ENCODE assay signal across 32 cellular contexts in genomic region chr13:27139565-27139964, GRCh38.
"Had no signal": no experiment of that assay in that cellular context is flagged by ENCODE, and none has a peak within 500 bp of the region (broad histone marks: within the 10 kb centered on the region; RNA-seq: fewer than 3 reads in every experiment).

No MANE protein-coding gene starts in this region.

- H3K27ac ChIP-seq: ascending aorta, WERI-Rb-1 had no signal

- H3K27me3 ChIP-seq: ascending aorta had no signal

- H3K4me3 Mint-ChIP-seq: activated CD8-positive, alpha-beta T cell treated with anti-CD3 and anti-CD28 coated beads for 36 hours; activated naive CD4-positive, alpha-beta T cell treated with anti-CD3 and anti-CD28 coated beads, Interleukin-2, amount 50 U/mL, for 24 hours; activated naive CD8-positive, alpha-beta T cell treated with anti-CD3 and anti-CD28 coated beads, Interleukin-2, amount 10 ng/mL, durations not matched to agents 7 days and 5 days had no signal

- ATAC-seq: activated CD8-positive, alpha-beta T cell treated with anti-CD3 and anti-CD28 coated beads for 36 hours; activated T-cell treated with anti-CD3 and anti-CD28 coated beads, Interleukin-2, amount 50 U/mL, for 72 hours; Panc1; Right ventricle myocardium inferior had no signal

- H3K4me3 ChIP-seq: ascending aorta had no signal

- H3K27me3 Mint-ChIP-seq: activated CD8-positive, alpha-beta T cell treated with anti-CD3 and anti-CD28 coated beads for 36 hours; activated naive CD4-positive, alpha-beta T cell treated with anti-CD3 and anti-CD28 coated beads, Interleukin-2, amount 50 U/mL, for 24 hours; activated naive CD8-positive, alpha-beta T cell treated with anti-CD3 and anti-CD28 coated beads, Interleukin-2, amount 10 ng/mL, durations not matched to agents 7 days and 5 days had no signal

- H3K36me3 ChIP-seq: WERI-Rb-1 had no signal

- H3K27ac Mint-ChIP-seq: activated CD8-positive, alpha-beta T cell treated with anti-CD3 and anti-CD28 coated beads for 36 hours; activated naive CD8-positive, alpha-beta T cell treated with anti-CD3 and anti-CD28 coated beads, Interleukin-2, amount 10 ng/mL, durations not matched to agents 7 days and 5 days; activated T-cell treated with anti-CD3 and anti-CD28 coated beads, Interleukin-2, amount 50 U/mL, for 72 hours; activated T-helper 2 cell treated with anti-CD3 and anti-CD28 coated beads, Interferon-gamma antibody, Interleukin-2, Interleukin-4, amounts not matched to agents 10 μg/mL and 5 μg/mL and 100 μg/mL, durations not matched to agents 14 hours and 24 hours and 36 hours had no signal

- DNase-seq: activated CD4-positive, alpha-beta T cell treated with anti-CD3 and anti-CD28 coated beads for 1 hour; activated CD4-positive, alpha-beta T cell treated with anti-CD3 and anti-CD28 coated beads for 48 hours; activated CD4-positive, alpha-beta T cell treated with anti-CD3 and anti-CD28 coated beads, Interleukin-2, amount 50 U/mL, for 4 hours; activated CD4-positive, CD25-positive, alpha-beta regulatory T cell; activated CD8-positive, alpha-beta T cell treated with anti-CD3 and anti-CD28 coated beads for 36 hours; activated gamma-delta T cell; activated naive CD4-positive, alpha-beta T cell treated with Interleukin-2 at 50 U/mL for 16 hours; activated naive CD8-positive, alpha-beta T cell treated with anti-CD3 and anti-CD28 coated beads, Interleukin-2, amount 10 ng/mL, durations not matched to agents 7 days and 5 days; activated T-cell treated with anti-CD3 and anti-CD28 coated beads, Interleukin-2, amount 50 U/mL, for 1 hour; activated T-cell treated with anti-CD3 and anti-CD28 coated beads, Interleukin-2, amount 50 U/mL, for 72 hours; amygdala; Kasumi-1; KG1; MM.1S; MV-4-11; NCI-H1092; NCI-H1436 treated with DMSO at 0.1 percent for 48 hours; NCI-H1694 treated with DMSO at 0.1 percent for 48 hours; NCI-H2029; NCI-H345; NCI-H524 treated with DMSO at 0.1 percent for 48 hours; SIG-M5; SW 1271; T-helper 1 cell; T-helper 2 cell; T1000; WERI-Rb-1 had no signal
